Comparison of ENCODE assay signal across 13 cellular contexts in the genomic region with DNA sequence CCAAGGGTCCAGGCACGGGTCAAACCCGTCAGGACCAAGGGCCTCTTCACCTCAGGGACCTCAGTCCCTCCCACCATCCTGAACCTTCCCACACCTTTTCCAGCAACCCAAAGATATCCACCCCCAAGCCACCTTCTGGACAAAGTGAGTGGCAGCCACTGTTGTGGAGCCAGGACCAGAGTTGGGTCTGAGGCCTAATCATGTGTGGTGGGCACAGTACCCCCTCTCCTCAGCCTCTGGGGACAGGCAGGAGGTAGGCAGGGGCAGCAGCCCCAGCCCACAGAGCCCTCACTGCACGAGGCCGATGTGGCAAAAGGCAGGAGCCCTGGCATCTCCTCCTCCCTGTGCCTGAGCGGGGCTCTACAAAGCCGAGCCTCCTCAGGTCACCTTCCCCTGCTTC. TPM values are rescaled to one million over a fixed set of nuclear protein-coding genes. Genes with fewer than 3 reads are reported as not detected.
A peak's percentile ranks its signal among the peaks of the same experiment; 100 is the strongest.
DNase-seq lines count a peak whose midpoint lies in the region; ATAC-seq and TF ChIP-seq lines count a peak whose summit lies in the region.
"Had no signal": no experiment of that assay in that cellular context is flagged by ENCODE, and none has a peak within 500 bp of the region (broad histone marks: within the 10 kb centered on the region; RNA-seq: fewer than 3 reads in every experiment).

No MANE protein-coding gene starts in this region.

- intact Hi-C loops in left ventricle myocardium superior (cut with micrococcal nuclease), result loop anchor here (2.0 kb wide), 1 partner anchor 117 kb away; no protein-coding TSS in a partner anchor
- intact Hi-C loops in stomach (cut with DNase I; ENCODE audit: low total_unique reads), result loop anchor here (2.0 kb wide), 1 partner anchor 119 kb away; no protein-coding TSS in a partner anchor
- intact Hi-C loops in activated T-helper 2 cell treated with anti-CD3 and anti-CD28 coated beads, Interferon-gamma antibody, Interleukin-2, Interleukin-4, amounts not matched to agents 10 μg/mL and 5 μg/mL and 100 μg/mL, durations not matched to agents 14 hours and 24 hours and 36 hours (cut with micrococcal nuclease), result loop anchor here (2.0 kb wide), 1 partner anchor 31 kb away; no protein-coding TSS in a partner anchor

- TF ChIP-seq POLR2A in gastroesophageal sphincter (IDR thresholded peaks at IDR 0.05) (no peak), stomach (IDR thresholded peaks at IDR 0.05) (no peak), GM18505 (IDR thresholded peaks at IDR 0.05; ENCODE audit: borderline replicate concordance, extremely low read depth, insufficient read depth, insufficient read length) (no peak)

- H3K79me2 ChIP-seq in OCI-LY1 (ENCODE audit: insufficient read depth, low read length), result no peaks in the 10 kb centered on the region

- peak overlapping the region; percentile 38; the same call in 1 of the 2 replicates for H3K9ac ChIP-seq in OCI-LY1 (ENCODE audit: low read length)

- TF ChIP-seq CTCF in cardiac muscle cell (IDR thresholded peaks at IDR 0.05; ENCODE audit: low read depth, low read length) (no peak), OCI-LY1 (IDR thresholded peaks at IDR 0.05; ENCODE audit: low read length) (no peak), gastroesophageal sphincter (IDR thresholded peaks at IDR 0.05) (no peak), stomach (IDR thresholded peaks at IDR 0.05) (no peak)

- H3F3A ChIP-seq in OCI-LY1 (ENCODE audit: insufficient read depth, low read length), result no peaks in the 10 kb centered on the region

- TF ChIP-seq EP300 in gastroesophageal sphincter (IDR thresholded peaks at IDR 0.05) (no peak), stomach (IDR thresholded peaks at IDR 0.05) (no peak)

- no peaks in the 10 kb centered on the region for H3K9me2 ChIP-seq in OCI-LY1 (ENCODE audit: low read depth, low read length)

- H3K4me3 ChIP-seq in cardiac muscle cell, result no peak overlapping the region
- H3K4me3 ChIP-seq in OCI-LY1 (ENCODE audit: low read depth, low read length, poor library complexity, severe bottlenecking), result peak overlapping the region; percentile 50
- H3K4me3 ChIP-seq in gastroesophageal sphincter, result peak overlapping the region in 1 of 2 donors; percentile 23
- peak overlapping the region; percentile 12 to 44 (median 28) for H3K4me3 ChIP-seq in stomach
- H3K4me3 ChIP-seq: SJCRH30 had no signal

- no peak overlapping the region for H2AFZ ChIP-seq in OCI-LY1 (ENCODE audit: low read length)

- no peaks in the 10 kb centered on the region for H3K27me3 ChIP-seq in cardiac muscle cell
- no peaks in the 10 kb centered on the region for H3K27me3 ChIP-seq in OCI-LY1 (ENCODE audit: insufficient read depth, low read length)
- H3K27me3 ChIP-seq in gastroesophageal sphincter, result no peaks in the 10 kb centered on the region
- peaks cover 0 to 15% (median 0%) of the 10 kb centered on the region in 3 donors for H3K27me3 ChIP-seq in stomach
- H3K27me3 ChIP-seq: SJCRH30 had no signal

- H3K27ac Mint-ChIP-seq in activated T-helper 2 cell treated with anti-CD3 and anti-CD28 coated beads, Interferon-gamma antibody, Interleukin-2, Interleukin-4, amounts not matched to agents 10 μg/mL and 5 μg/mL and 100 μg/mL, durations not matched to agents 14 hours and 24 hours and 36 hours, result no peak overlapping the region
- H3K27ac Mint-ChIP-seq: HFFc6; T-helper 1 cell treated with Interleukin-12 subunit alpha and Interleukin-12 subunit beta and Interleukin-4 antibody, amounts not matched to agents 30 μg/mL and 1 μg/mL, for 36 hours had no signal

- H3K9me3 ChIP-seq in cardiac muscle cell (ENCODE audit: low read depth), result no peaks in the 10 kb centered on the region
- no peaks in the 10 kb centered on the region for H3K9me3 ChIP-seq in OCI-LY1 (ENCODE audit: low read length)
- no peaks in the 10 kb centered on the region for H3K9me3 ChIP-seq in gastroesophageal sphincter
- H3K9me3 ChIP-seq in stomach, result no peaks in the 10 kb centered on the region
- H3K9me3 ChIP-seq: SJCRH30 had no signal

- peaks cover 3% of the 10 kb centered on the region for H3K4me1 Mint-ChIP-seq in activated T-helper 2 cell treated with anti-CD3 and anti-CD28 coated beads, Interferon-gamma antibody, Interleukin-2, Interleukin-4, amounts not matched to agents 10 μg/mL and 5 μg/mL and 100 μg/mL, durations not matched to agents 14 hours and 24 hours and 36 hours (ENCODE audit: low read depth)

- no peaks in the 10 kb centered on the region for H3K9me3 Mint-ChIP-seq in activated T-helper 2 cell treated with anti-CD3 and anti-CD28 coated beads, Interferon-gamma antibody, Interleukin-2, Interleukin-4, amounts not matched to agents 10 μg/mL and 5 μg/mL and 100 μg/mL, durations not matched to agents 14 hours and 24 hours and 36 hours
- H3K9me3 Mint-ChIP-seq: HFFc6; T-helper 1 cell treated with Interleukin-12 subunit alpha and Interleukin-12 subunit beta and Interleukin-4 antibody, amounts not matched to agents 30 μg/mL and 1 μg/mL, for 36 hours had no signal

- ATAC-seq in left ventricle myocardium superior (no peak), gastroesophageal sphincter (no peak), GM18505 (IDR thresholded peaks at IDR 0.05; ENCODE audit: unreplicated experiment) (no peak)

- H3K27me3 Mint-ChIP-seq in activated T-helper 2 cell treated with anti-CD3 and anti-CD28 coated beads, Interferon-gamma antibody, Interleukin-2, Interleukin-4, amounts not matched to agents 10 μg/mL and 5 μg/mL and 100 μg/mL, durations not matched to agents 14 hours and 24 hours and 36 hours (ENCODE audit: low read depth), result peaks cover 23% of the 10 kb centered on the region

- no peaks in the 10 kb centered on the region for H4K20me1 ChIP-seq in OCI-LY1 (ENCODE audit: insufficient read depth, low read length)

- WGBS in gastroesophageal sphincter (ENCODE audit: low coverage in 1 of 2), 2 donors, result no CpG with 5 or more reads among the region's 6 CpGs
- 35 to 81% (median 47%) methylated on average over 4 to 6 of the region's 6 CpGs for WGBS in stomach, 5 donors

- peak overlapping the region; percentile 88 for H3K27ac ChIP-seq in cardiac muscle cell
- H3K27ac ChIP-seq in OCI-LY1 (ENCODE audit: low read depth, low read length, poor library complexity, severe bottlenecking), result peak overlapping the region; percentile 40
- peak overlapping the region in 3 of 4 donors; percentile 71 to 80 (median 72) for H3K27ac ChIP-seq in gastroesophageal sphincter
- H3K27ac ChIP-seq in stomach, result peak overlapping the region; percentile 21 to 75 (median 67)
- H3K27ac ChIP-seq: SJCRH30 had no signal

- H3K4me1 ChIP-seq in cardiac muscle cell (ENCODE audit: low read depth), result peaks cover 7% of the 10 kb centered on the region
- peaks cover 37% of the 10 kb centered on the region for H3K4me1 ChIP-seq in OCI-LY1 (ENCODE audit: insufficient read depth, low read length, severe bottlenecking)
- peaks cover 0 to 42% (median 10%) of the 10 kb centered on the region in 3 donors for H3K4me1 ChIP-seq in gastroesophageal sphincter
- H3K4me1 ChIP-seq in stomach, result peaks cover 4 to 38% (median 18%) of the 10 kb centered on the region in 4 donors

- peaks cover 4% of the 10 kb centered on the region for H3K36me3 Mint-ChIP-seq in activated T-helper 2 cell treated with anti-CD3 and anti-CD28 coated beads, Interferon-gamma antibody, Interleukin-2, Interleukin-4, amounts not matched to agents 10 μg/mL and 5 μg/mL and 100 μg/mL, durations not matched to agents 14 hours and 24 hours and 36 hours (ENCODE audit: low read depth)

- no peak overlapping the region for H3K4me3 Mint-ChIP-seq in activated T-helper 2 cell treated with anti-CD3 and anti-CD28 coated beads, Interferon-gamma antibody, Interleukin-2, Interleukin-4, amounts not matched to agents 10 μg/mL and 5 μg/mL and 100 μg/mL, durations not matched to agents 14 hours and 24 hours and 36 hours (ENCODE audit: low read depth)
- H3K4me3 Mint-ChIP-seq: HFFc6; T-helper 1 cell treated with Interleukin-12 subunit alpha and Interleukin-12 subunit beta and Interleukin-4 antibody, amounts not matched to agents 30 μg/mL and 1 μg/mL, for 36 hours had no signal

- DNase-seq in cardiac muscle cell (ENCODE audit: low read depth in 1 of 2, low spot score in 1 of 2) (no peak), left ventricle myocardium superior (no peak), stomach (no peak)
- DNase-seq in activated CD4-positive, CD25-positive, alpha-beta regulatory T cell treated with anti-CD3 and anti-CD28 coated beads, Interleukin-2, amount 50 U/mL, for 72 hours, result no peak
- no peak for DNase-seq in activated T-helper 2 cell treated with anti-CD3 and anti-CD28 coated beads, Interferon-gamma antibody, Interleukin-2, Interleukin-4, amounts not matched to agents 10 μg/mL and 5 μg/mL and 100 μg/mL, durations not matched to agents 14 hours and 24 hours and 36 hours (ENCODE audit: low spot score)
- DNase-seq: NCI-H1436 treated with DMSO at 0.1 percent for 48 hours had no signal

- H3K36me3 ChIP-seq in cardiac muscle cell (no peaks in the 10 kb centered on the region), OCI-LY1 (ENCODE audit: insufficient read depth, low read length) (peaks cover 27% of the 10 kb centered on the region; the same call in 1 of the 2 replicates), gastroesophageal sphincter (no peaks in the 10 kb centered on the region), stomach (no peaks in the 10 kb centered on the region)
- H3K36me3 ChIP-seq: SJCRH30 had no signal

- H3K4me2 ChIP-seq in OCI-LY1 (ENCODE audit: low read length), result peak overlapping the region; percentile 62

RNA-seq across cellular contexts. Expression of a gene that starts 2.5 kb away (rescaled TPM):
- total RNA-seq in cardiac muscle cell (12.8 and 17.0 TPM in 2 replicates), left ventricle myocardium superior (29.2 TPM), gastroesophageal sphincter (1 to 10 TPM in 3 of 4 donors, under 1 TPM in 1; 0.67 to 4.0 (median 2.8) TPM), stomach (10 to 100 TPM in 1 of 5 donors, 1 to 10 TPM in 3, not detected in 1; 1.5 to 22.9 (median 4.7) TPM)
- polyA plus RNA-seq in cardiac muscle cell (4.7 and 10.1 TPM in 2 replicates), stomach (10 to 100 TPM in 1 of 3 donors, 1 to 10 TPM in 2; 7.2 to 14.2 (median 7.7) TPM)
- 0.83 and 0.91 TPM in 2 replicates for total RNA-seq in activated T-helper 2 cell treated with anti-CD3 and anti-CD28 coated beads, Interferon-gamma antibody, Interleukin-2, Interleukin-4, amounts not matched to agents 10 μg/mL and 5 μg/mL and 100 μg/mL, durations not matched to agents 14 hours and 24 hours and 36 hours
- total RNA-seq: fibroblast of lung, HFFc6 had no signal
- polyA plus RNA-seq: fibroblast of lung had no signal

RNA-seq across cellular contexts. Expression of a gene that starts 34.3 kb away (rescaled TPM):
- total RNA-seq in cardiac muscle cell (5.2 and 7.6 TPM in 2 replicates), left ventricle myocardium superior (0.55 TPM), gastroesophageal sphincter (1 to 10 TPM; 2.7 to 4.7 (median 3.9) TPM), stomach (10 to 100 TPM in 1 of 5 donors, 1 to 10 TPM in 3, under 1 TPM in 1; under 0.01 to 13.6 (median 4.2) TPM)
- polyA plus RNA-seq in cardiac muscle cell (2.0 and 2.7 TPM in 2 replicates), stomach (under 1 TPM in 2 of 3 donors, not detected in 1; 0.25 to 0.37 TPM)
- total RNA-seq in activated T-helper 2 cell treated with anti-CD3 and anti-CD28 coated beads, Interferon-gamma antibody, Interleukin-2, Interleukin-4, amounts not matched to agents 10 μg/mL and 5 μg/mL and 100 μg/mL, durations not matched to agents 14 hours and 24 hours and 36 hours, result 10.0 and 11.4 TPM in 2 replicates
